Comparison of ENCODE assay signal across 8 cellular contexts in the genomic region with DNA sequence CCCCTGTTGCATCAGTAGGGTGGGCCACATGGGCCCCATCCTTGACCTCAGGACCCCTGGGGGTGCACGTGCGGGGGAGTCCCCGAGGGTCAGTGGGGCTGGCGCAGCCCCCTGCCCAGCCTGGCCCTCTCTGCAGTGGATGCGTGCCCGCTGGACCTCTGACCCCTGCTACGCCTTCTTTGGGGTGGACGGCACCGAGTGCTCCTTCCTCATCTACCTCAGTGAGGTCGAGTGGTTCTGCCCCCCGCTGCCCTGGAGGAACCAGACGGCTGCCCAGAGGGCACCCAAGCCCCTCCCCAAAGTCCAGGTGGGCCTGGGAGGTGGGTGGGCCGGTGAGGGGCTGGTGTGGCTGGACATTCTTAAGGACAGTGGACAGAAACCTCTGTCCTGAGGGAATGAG. TPM values are rescaled to one million over a fixed set of nuclear protein-coding genes. Genes with fewer than 3 reads are reported as not detected.
"Had no signal": no experiment of that assay in that cellular context is flagged by ENCODE, and none has a peak within 500 bp of the region (broad histone marks: within the 10 kb centered on the region; RNA-seq: fewer than 3 reads in every experiment).

No MANE protein-coding gene starts in this region.

- H3K4me1 ChIP-seq: HAP-1 had no signal

- DNase-seq: GM23248, GOT3, H7, HFFc6, KBM-7 had no signal

- H2AFZ ChIP-seq: GM23248 had no signal

- H3K27ac ChIP-seq: GM23248, HL-60 had no signal

- H3K4me3 ChIP-seq: GM23248, HAP-1 had no signal

- H3K9ac ChIP-seq: GM23248 had no signal

- H3K9me3 ChIP-seq: HAP-1 had no signal

- H3K36me3 ChIP-seq: HAP-1 had no signal

RNA-seq across cellular contexts. Expression of a gene that starts 35.9 kb away (rescaled TPM):
- polyA plus RNA-seq: IgD-negative memory B cell had no signal
